18 cellular contexts compared by ENCODE assay signal in genomic region chr2:55761526-55761925, GRCh38.
DNase-seq lines count a peak whose midpoint lies in the region; ATAC-seq, FAIRE-seq and TF ChIP-seq lines count a peak whose summit lies in the region.
"Had no signal": no experiment of that assay in that cellular context is flagged by ENCODE, and none has a peak within 500 bp of the region (broad histone marks: within the 10 kb centered on the region; RNA-seq: fewer than 3 reads in every experiment).

No MANE protein-coding gene starts in this region.

- DNase-seq in GM23338 (ENCODE audit: low spot score) (no peak), bronchial epithelial cell (ENCODE audit: low read depth) (peak; percentile 72), foreskin keratinocyte (peak in 1 of 2 donors; percentile 80), skeletal muscle cell (ENCODE audit: low read depth) (peak; percentile 69), posterior cingulate gyrus (no peak), RCC 7860 (ENCODE audit: low spot score) (no peak), middle frontal gyrus (ENCODE audit: extremely low spot score, low spot score) (no peak)
- DNase-seq: DMS 273 treated with DMSO at 0.1 percent for 48 hours, glutamatergic neuron, islet precursor cell, KG1, NCI-H1436, NCI-H2227 treated with DMSO at 0.1 percent for 48 hours, SHP77 treated with DMSO at 0.1 percent for 48 hours, T1000 had no signal

- no peak overlapping the region for H3K27ac ChIP-seq in GM23338 (ENCODE audit: low read depth)
- H3K27ac ChIP-seq in foreskin keratinocyte, result no peak overlapping the region

- H3K27me3 Mint-ChIP-seq in GM23338 (ENCODE audit: insufficient read depth, low read depth, poor library complexity), result peaks cover 5% of the 10 kb centered on the region

- H3K36me3 ChIP-seq in GM23338 (ENCODE audit: insufficient read depth), result no peaks in the 10 kb centered on the region
- H3K36me3 ChIP-seq in bronchial epithelial cell (ENCODE audit: control insufficient read depth, insufficient read depth, low read length), result no peaks in the 10 kb centered on the region
- H3K36me3 ChIP-seq: ascending aorta had no signal

- H3K9me3 Mint-ChIP-seq in GM23338, result no peaks in the 10 kb centered on the region; the same call in 2 of the 3 replicates

- H3K4me3 ChIP-seq in GM23338 (no peak overlapping the region), bronchial epithelial cell (ENCODE audit: low read depth, low read length) (no peak overlapping the region), skeletal muscle cell (ENCODE audit: low read depth, low read length) (no peak overlapping the region)

- TF ChIP-seq CTCF in GM23338 (conservative IDR thresholded peaks at IDR 0.05; ENCODE audit: low read depth in 2 of 2) (no peak), bronchial epithelial cell (IDR thresholded peaks at IDR 0.05; ENCODE audit: insufficient read depth, low read length, severe bottlenecking) (no peak), foreskin keratinocyte (conservative IDR thresholded peaks at IDR 0.05) (no peak)

- H3K4me3 Mint-ChIP-seq in GM23338, result no peak overlapping the region
- H3K4me3 Mint-ChIP-seq: B cell had no signal

- H3K9me2 ChIP-seq in GM23338 (ENCODE audit: insufficient read depth), result no peaks in the 10 kb centered on the region

- H3F3A ChIP-seq in GM23338 (replicated peaks; ENCODE audit: low read depth), result no peaks in the 10 kb centered on the region

- intact Hi-C loops in posterior cingulate gyrus (cut with DNase I), result no loop called here

- FAIRE-seq in bronchial epithelial cell (lab: Jason Lieb, UNC) (no peak), RCC 7860 (lab: Jason Lieb, UNC) (no peak)

- no peak overlapping the region for H3K27ac Mint-ChIP-seq in GM23338
- H3K27ac Mint-ChIP-seq: B cell had no signal

- no peaks in the 10 kb centered on the region for H4K20me1 ChIP-seq in GM23338 (replicated peaks; ENCODE audit: insufficient read depth)

- H3K36me3 Mint-ChIP-seq in GM23338 (ENCODE audit: low read depth), result peaks cover 3% of the 10 kb centered on the region; the same call in 1 of the 3 replicates

- no peaks in the 10 kb centered on the region for H3K79me2 ChIP-seq in GM23338 (replicated peaks; ENCODE audit: insufficient read depth)

- H3K4me2 ChIP-seq in GM23338, result no peak overlapping the region

- H2AFZ ChIP-seq in GM23338, result peak overlapping the region; percentile 40; the same call in 1 of the 2 replicates

- H3K4me1 ChIP-seq in GM23338 (ENCODE audit: insufficient read depth) (peaks cover 36% of the 10 kb centered on the region), foreskin keratinocyte (peaks cover 15% of the 10 kb centered on the region)

- peaks cover 26% of the 10 kb centered on the region for H3K4me1 Mint-ChIP-seq in GM23338
- H3K4me1 Mint-ChIP-seq: B cell had no signal

- ATAC-seq in GM23338 (no peak), foreskin keratinocyte (peak; percentile 43), GM21360 (IDR thresholded peaks at IDR 0.05; ENCODE audit: unreplicated experiment) (no peak)

- H3K27me3 ChIP-seq in GM23338 (ENCODE audit: insufficient read depth) (no peaks in the 10 kb centered on the region), bronchial epithelial cell (ENCODE audit: control insufficient read depth, insufficient read depth, low read length) (no peaks in the 10 kb centered on the region), foreskin keratinocyte (no peaks in the 10 kb centered on the region)
- H3K27me3 ChIP-seq: ascending aorta had no signal

TF ChIP-seq in GM23338, 12 proteins besides CTCF, POLR2A, EP300 and RAD21:
- TF ChIP-seq EZH2phosphoT487 (IDR thresholded peaks at IDR 0.05; ENCODE audit: unreplicated experiment) (no peak), CREB1 (CRISPR knock-in tag; IDR thresholded peaks at IDR 0.05; ENCODE audit: low read depth) (no peak), ETS1 (IDR thresholded peaks at IDR 0.05) (no peak)
TF ChIP-seq in GM23338: peak in this region for 0.

Comparison
In these comparisons a context has a peak if more than half of its experiments do, and no peak if none do; other contexts are left out.
1. DNase-seq: peak in bronchial epithelial cell (single experiment) and skeletal muscle cell (single experiment); none in GM23338 (single experiment), posterior cingulate gyrus (0 of 10), RCC 7860 (single experiment) and middle frontal gyrus (single experiment).